ENCODE assay signal across 21 cellular contexts in genomic region chr20:46731770-46732169, GRCh38. TPM values are rescaled to one million over a fixed set of nuclear protein-coding genes. Genes with fewer than 3 reads are reported as not detected.
DNase-seq lines count a peak whose midpoint lies in the region; ATAC-seq, FAIRE-seq and TF ChIP-seq lines count a peak whose summit lies in the region.
"Had no signal": no experiment of that assay in that cellular context is flagged by ENCODE, and none has a peak within 500 bp of the region (broad histone marks: within the 10 kb centered on the region; RNA-seq: fewer than 3 reads in every experiment).

No MANE protein-coding gene starts in this region.

- H2AFZ ChIP-seq in GM23338 = no peak overlapping the region
- 0 out of 2 replicates have a peak overlapping the region, but pooled peaks have one; percentile 30 for H2AFZ ChIP-seq in K562 (ENCODE audit: low read depth, low read length)

- no peaks in the 10 kb centered on the region; the same call in 2 of the 3 replicates for H3K4me1 Mint-ChIP-seq in GM23338
- H3K4me1 Mint-ChIP-seq: CD14-positive monocyte had no signal

- no peaks in the 10 kb centered on the region for H3K9me3 Mint-ChIP-seq in GM23338
- H3K9me3 Mint-ChIP-seq: CD14-positive monocyte; T-helper 1 cell treated with Interleukin-12 subunit alpha and Interleukin-12 subunit beta and Interleukin-4 antibody, amounts not matched to agents 30 μg/mL and 1 μg/mL, for 36 hours had no signal

- H3K36me3 ChIP-seq in BLaER1 = no peaks in the 10 kb centered on the region
- H3K36me3 ChIP-seq in GM23338 (ENCODE audit: insufficient read depth) = no peaks in the 10 kb centered on the region
- H3K36me3 ChIP-seq in K562 (ENCODE audit: control insufficient read depth, insufficient read depth, low read length) = no peaks in the 10 kb centered on the region
- H3K36me3 ChIP-seq: HAP-1 had no signal

- TF ChIP-seq CTCF in GM23338 (conservative IDR thresholded peaks at IDR 0.05; ENCODE audit: low read depth in 2 of 2) = no peak
- no peak for TF ChIP-seq CTCF in NB4 (IDR thresholded peaks at IDR 0.05; ENCODE audit: low read depth, low read length)
- no peak for TF ChIP-seq CTCF in K562 (IDR thresholded peaks at IDR 0.05 in 2 of 3, conservative IDR thresholded peaks at IDR 0.05 in 1 of 3; ENCODE audit: insufficient read depth in 2 of 3, low read depth in 1 of 3, low read length in 3 of 3)
- no peak for TF ChIP-seq CTCF in GM20000 (IDR thresholded peaks at IDR 0.05; ENCODE audit: extremely low read depth, missing control alignments)

- no peak overlapping the region for H3K4me3 ChIP-seq in BLaER1
- no peak overlapping the region for H3K4me3 ChIP-seq in GM23338
- no peak overlapping the region for H3K4me3 ChIP-seq in NB4 (ENCODE audit: low read depth, low read length)
- no peak overlapping the region for H3K4me3 ChIP-seq in K562
- H3K4me3 ChIP-seq: HAP-1 had no signal

- DNase-seq in GM23338 (ENCODE audit: low spot score) = peak; percentile 49
- peak; percentile 17 for DNase-seq in NB4 (ENCODE audit: low read depth)
- DNase-seq in K562 (ENCODE audit: extremely low read depth in 1 of 4, low spot score in 3 of 4) = peak; percentile 16 to 67 (median 50)
- no peak for DNase-seq in GM20000 (ENCODE audit: low spot score)
- DNase-seq in activated CD4-positive, alpha-beta T cell treated with anti-CD3 and anti-CD28 coated beads, Interleukin-2, amount 50 U/mL, for 48 hours = no peak
- DNase-seq: ACHN, GDM1, KBM-7, MV-4-11, NCI-H1436 treated with DMSO at 0.1 percent for 48 hours, NCI-H2029, NCI-H2171, NCI-H446, NCI-H69, OCI-M1, SIG-M5 had no signal

- TF ChIP-seq POLR2A in NB4 (IDR thresholded peaks at IDR 0.05; ENCODE audit: extremely low read depth, insufficient read length) (no peak), K562 (conservative IDR thresholded peaks at IDR 0.05) (no peak)

- no peak overlapping the region for H3K27ac Mint-ChIP-seq in GM23338
- H3K27ac Mint-ChIP-seq: T-helper 1 cell treated with Interleukin-12 subunit alpha and Interleukin-12 subunit beta and Interleukin-4 antibody, amounts not matched to agents 30 μg/mL and 1 μg/mL, for 36 hours had no signal

- ATAC-seq in GM23338 (peak; percentile 71), K562 (peak; percentile 89), HG02678 (IDR thresholded peaks at IDR 0.05; ENCODE audit: unreplicated experiment) (no peak)

- H3K36me3 Mint-ChIP-seq in GM23338 (ENCODE audit: low read depth) = peaks cover 22% of the 10 kb centered on the region
- H3K36me3 Mint-ChIP-seq: CD14-positive monocyte had no signal

- no peak overlapping the region for H3K4me3 Mint-ChIP-seq in GM23338
- H3K4me3 Mint-ChIP-seq: CD14-positive monocyte; T-helper 1 cell treated with Interleukin-12 subunit alpha and Interleukin-12 subunit beta and Interleukin-4 antibody, amounts not matched to agents 30 μg/mL and 1 μg/mL, for 36 hours had no signal

- 0% methylated on average over 4 of the region's 4 CpGs for WGBS in K562 (ENCODE audit: insufficient coverage, low coverage, missing lambda C conversion rate)

- H3K27me3 Mint-ChIP-seq in GM23338 (ENCODE audit: insufficient read depth, low read depth, poor library complexity) = peaks cover 3% of the 10 kb centered on the region

- no TSS peak for BruUV-seq in K562 (replicated peaks; lab: Mats Ljungman, UMichigan)

- H3K4me2 ChIP-seq in BLaER1 (peak overlapping the region; percentile 6), GM23338 (no peak overlapping the region), K562 (ENCODE audit: insufficient read depth, low read length) (no peak overlapping the region)

- H3K9ac ChIP-seq in BLaER1 (no peak overlapping the region), K562 (ENCODE audit: insufficient read depth in 1 of 2, low read depth in 2 of 2, low read length in 2 of 2) (no peak overlapping the region)

- H3F3A ChIP-seq in GM23338 (replicated peaks; ENCODE audit: low read depth) = no peaks in the 10 kb centered on the region

- peak; percentile 86 for FAIRE-seq in K562 (lab: Jason Lieb, UNC)

- in situ Hi-C loops in K562 (cut with MboI) = no loop called here

- H3K27ac ChIP-seq in BLaER1 (no peak overlapping the region), GM23338 (ENCODE audit: low read depth) (no peak overlapping the region), K562 (ENCODE audit: extremely low read depth, low read depth, low read length) (no peak overlapping the region)

- H3K9me3 ChIP-seq in BLaER1 = no peaks in the 10 kb centered on the region
- no peaks in the 10 kb centered on the region for H3K9me3 ChIP-seq in K562 (replicated peaks; ENCODE audit: control insufficient read depth, insufficient read depth, low read depth, low read length)
- H3K9me3 ChIP-seq: HAP-1 had no signal

- CTCF ChIA-PET in K562 (lab: Yijun Ruan, JAX; ENCODE audit: low intra/inter-chr PET ratio) = no interaction called here

- intact Hi-C loops in K562 (cut with micrococcal nuclease) = no loop called here

- H3K27me3 ChIP-seq in BLaER1 (no peaks in the 10 kb centered on the region), GM23338 (ENCODE audit: insufficient read depth) (no peaks in the 10 kb centered on the region), K562 (ENCODE audit: control insufficient read depth in 2 of 2, insufficient read depth in 2 of 2, low read length in 2 of 2) (peaks cover 3 to 26% of the 10 kb centered on the region in 2 experiments; a peak in 3 of 5 replicates)

- POLR2A ChIA-PET in K562 (lab: Yijun Ruan, JAX) = interaction anchor here (0.8 kb wide), 1 partner anchor 9 kb away, joined by 3 read pairs; no protein-coding TSS in a partner anchor

- H3K4me1 ChIP-seq in BLaER1 (peaks cover 7% of the 10 kb centered on the region), GM23338 (ENCODE audit: insufficient read depth) (no peaks in the 10 kb centered on the region), K562 (replicated peaks in 1 of 2; ENCODE audit: control insufficient read depth in 2 of 2, insufficient read depth in 2 of 2, low read length in 2 of 2) (no peaks in the 10 kb centered on the region)
- H3K4me1 ChIP-seq: HAP-1 had no signal

- TF ChIP-seq EP300 in K562 (IDR thresholded peaks at IDR 0.05; ENCODE audit: low read length) = no peak

- H3K79me2 ChIP-seq in GM23338 (replicated peaks; ENCODE audit: insufficient read depth) = no peaks in the 10 kb centered on the region
- no peaks in the 10 kb centered on the region for H3K79me2 ChIP-seq in K562 (ENCODE audit: control insufficient read depth, insufficient read depth, low read length)

- TF ChIP-seq RAD21 in K562 (CRISPR knock-in tag; conservative IDR thresholded peaks at IDR 0.05 in 1 of 2, IDR thresholded peaks at IDR 0.05 in 1 of 2) = no peak

- no peaks in the 10 kb centered on the region for H3K9me1 ChIP-seq in K562 (ENCODE audit: control insufficient read depth, insufficient read depth, low read length)

- H3K9me2 ChIP-seq in GM23338 (ENCODE audit: insufficient read depth) = no peaks in the 10 kb centered on the region

- no peaks in the 10 kb centered on the region for H4K20me1 ChIP-seq in BLaER1
- H4K20me1 ChIP-seq in GM23338 (replicated peaks; ENCODE audit: insufficient read depth) = no peaks in the 10 kb centered on the region; the same call in 1 of the 2 replicates
- no peaks in the 10 kb centered on the region; the same call in 1 of the 2 replicates for H4K20me1 ChIP-seq in K562 (replicated peaks; ENCODE audit: control insufficient read depth, insufficient read depth, low read length)

TF ChIP-seq in K562, 482 proteins besides CTCF, POLR2A, EP300 and RAD21 (continues in another document):
- TF ChIP-seq GABPA (tag; conservative IDR thresholded peaks at IDR 0.05; ENCODE audit: low read depth) = no peak

RNA-seq across cellular contexts. Expression of gene SLC2A10, which starts 22.3 kb away (rescaled TPM):
- total RNA-seq in GM23338 (2014; rRNA removed; shearing (Covaris generic)) = 7.9 and 14.6 TPM in 2 replicates
- 4.3 and 4.9 TPM in 2 replicates for polyA plus RNA-seq in GM23338 (2016; fragmentation: Nextera tagmentation; extraction: Ambion mirVana)
- total RNA-seq in K562 (2011; cell fraction: chromatin; rRNA removed; ENCODE audit: low replicate concordance) = 0.21 TPM in 1 of 2 replicates, not detected in the other
- 1.0 and 1.8 TPM in 2 replicates for total RNA-seq in K562 (2011; cell fraction: nucleolus; rRNA removed)
- 1.7 and 1.9 TPM in 2 replicates for total RNA-seq in K562 (2011; cell fraction: nucleoplasm; rRNA removed)
- total RNA-seq in K562 (2014; rRNA removed) = 0.86 and 1.8 TPM in 2 replicates
- 0.06 and 0.07 TPM in 2 replicates for total RNA-seq in K562 (2014; rRNA removed; fragmentation: Illumina TruSeq; extraction: Trizol)
- total RNA-seq in K562 (2015; rRNA removed; fragmentation: Illumina TruSeq; extraction: Trizol) = 0.22 and 0.57 TPM in 2 replicates
- 0.16 and 0.58 TPM in 2 replicates for total RNA-seq in K562 (2021)
- polyA plus RNA-seq in K562 (2011; rRNA removed) = 0.10 and 0.38 TPM in 2 replicates
- polyA plus RNA-seq in K562 (2011; cell fraction: cytosol; rRNA removed) = 0.22 and 0.33 TPM in 2 replicates
- 1.1 and 1.7 TPM in 2 replicates for polyA plus RNA-seq in K562 (2011; cell fraction: nucleus; rRNA removed)
- polyA plus RNA-seq in K562 (2012) = 0.64 and 2.1 TPM in 2 replicates
- 0.12 and 0.14 TPM in 2 replicates for polyA plus RNA-seq in K562 (2014; fragmentation: Illumina TruSeq; extraction: Trizol)
- under 1 TPM; 0.01 to 0.08 TPM for polyA plus RNA-seq in K562 (2014; fragmentation: Nextera tagmentation; extraction: Ambion mirVana)
- 0.04 and 0.11 TPM in 2 replicates for polyA plus RNA-seq in K562 (2014; rRNA removed)
- polyA minus RNA-seq in K562 (2011; rRNA and poly(A)+ RNA removed) = 0.07 and 0.84 TPM in 2 replicates
- 0.82 TPM in 1 of 2 replicates, not detected in the other for polyA minus RNA-seq in K562 (2011; cell fraction: cytosol; rRNA and poly(A)+ RNA removed)
- 1.4 TPM in 1 of 2 replicates, not detected in the other for polyA minus RNA-seq in K562 (2011; cell fraction: nucleus; rRNA and poly(A)+ RNA removed)
- polyA plus RNA-seq: CD14-positive monocyte had no signal

RNA-seq across cellular contexts. Expression of gene TP53RK, which starts 42.5 kb away (rescaled TPM):
- total RNA-seq in GM23338 (2014; rRNA removed; shearing (Covaris generic)) = 24.3 and 26.0 TPM in 2 replicates
- polyA plus RNA-seq in GM23338 (2016; fragmentation: Nextera tagmentation; extraction: Ambion mirVana) (23.1 and 24.2 TPM in 2 replicates), K562 (2011; rRNA removed) (14.4 and 18.3 TPM in 2 replicates), K562 (2014; fragmentation: Illumina TruSeq; extraction: Trizol) (10.7 and 13.2 TPM in 2 replicates), K562 (2014; fragmentation: Nextera tagmentation; extraction: Ambion mirVana) (1 to 10 TPM; 2.9 to 4.2 TPM), K562 (2014; rRNA removed) (18.5 and 24.8 TPM in 2 replicates)
- total RNA-seq in K562 (2011; cell fraction: chromatin; rRNA removed; ENCODE audit: low replicate concordance) = 8.1 and 13.3 TPM in 2 replicates
- 8.9 and 10.0 TPM in 2 replicates for total RNA-seq in K562 (2011; cell fraction: nucleolus; rRNA removed)
- 12.8 and 19.0 TPM in 2 replicates for total RNA-seq in K562 (2011; cell fraction: nucleoplasm; rRNA removed)
- total RNA-seq in K562 (2014; rRNA removed) (35.1 and 43.5 TPM in 2 replicates), K562 (2014; rRNA removed; fragmentation: Illumina TruSeq; extraction: Trizol) (17.2 and 18.4 TPM in 2 replicates), K562 (2015; rRNA removed; fragmentation: Illumina TruSeq; extraction: Trizol) (16.7 and 18.0 TPM in 2 replicates), K562 (2021) (12.9 and 16.4 TPM in 2 replicates)
- 9.9 and 11.6 TPM in 2 replicates for polyA plus RNA-seq in K562 (2011; cell fraction: cytosol; rRNA removed)
- polyA plus RNA-seq in K562 (2011; cell fraction: nucleus; rRNA removed) = 5.7 and 7.0 TPM in 2 replicates
- 9.6 and 12.2 TPM in 2 replicates for polyA plus RNA-seq in K562 (2012)
- 9.8 and 12.9 TPM in 2 replicates for polyA minus RNA-seq in K562 (2011; rRNA and poly(A)+ RNA removed)
- 6.1 and 6.4 TPM in 2 replicates for polyA minus RNA-seq in K562 (2011; cell fraction: cytosol; rRNA and poly(A)+ RNA removed)
- polyA minus RNA-seq in K562 (2011; cell fraction: nucleus; rRNA and poly(A)+ RNA removed) = 6.5 and 10.7 TPM in 2 replicates

Comparison
In these comparisons a context has a peak if more than half of its experiments do, and no peak if none do; other contexts are left out.
1. DNase-seq: peak in GM23338 (single experiment), NB4 (single experiment) and K562 (4 of 4); none in GM20000 (single experiment) and activated CD4-positive, alpha-beta T cell treated with anti-CD3 and anti-CD28 coated beads, Interleukin-2, amount 50 U/mL, for 48 hours (0 of 2).